In the genomic region with DNA sequence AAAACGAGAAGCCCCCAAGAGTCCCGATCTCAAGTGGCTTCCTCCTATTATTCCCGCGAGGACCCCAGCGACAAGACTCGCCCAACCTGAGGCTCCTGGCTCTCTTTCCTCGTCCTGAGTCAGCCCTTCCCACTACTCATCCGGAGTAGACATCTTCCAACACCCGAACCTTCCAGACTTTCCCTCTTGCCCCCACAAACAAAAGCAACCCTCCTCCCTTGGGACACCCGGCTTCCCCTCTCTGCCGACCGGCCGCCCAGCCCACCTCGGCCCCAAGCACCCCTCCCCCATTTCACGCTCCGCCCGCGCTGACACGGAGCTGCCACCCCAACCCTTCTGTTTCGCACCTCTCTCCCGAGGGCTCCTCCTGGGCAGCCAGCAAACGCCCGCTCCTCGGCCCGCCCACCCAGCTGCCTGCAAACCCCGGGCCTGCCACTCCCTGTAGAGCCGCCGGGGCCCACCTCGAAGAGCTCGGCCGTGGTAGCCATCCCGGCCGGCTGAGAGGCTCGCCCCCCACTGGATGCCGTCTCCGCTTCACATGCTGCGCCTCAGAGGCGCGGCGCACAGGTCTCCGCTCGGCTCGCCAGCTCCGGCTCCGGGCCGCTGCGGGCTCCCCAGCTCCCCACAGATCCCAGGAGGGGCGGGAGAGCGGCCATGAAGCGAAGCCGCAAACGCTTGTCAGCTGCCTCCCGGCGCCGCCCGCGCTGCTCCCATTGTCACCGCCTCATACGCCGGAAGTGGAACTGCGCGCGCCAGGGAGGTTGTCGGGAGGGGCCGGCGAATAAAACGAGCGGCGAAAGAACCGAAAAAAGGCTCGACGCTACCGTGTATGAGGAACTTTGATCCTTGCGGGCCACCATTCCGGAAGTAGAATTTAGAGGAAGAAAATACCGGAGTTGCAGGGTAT, we compare ENCODE assay signal across 1 cellular context.
A peak's percentile ranks its signal among the peaks of the same experiment; 100 is the strongest.
TF ChIP-seq lines count a peak whose summit lies in the region.

A gene with protein sequence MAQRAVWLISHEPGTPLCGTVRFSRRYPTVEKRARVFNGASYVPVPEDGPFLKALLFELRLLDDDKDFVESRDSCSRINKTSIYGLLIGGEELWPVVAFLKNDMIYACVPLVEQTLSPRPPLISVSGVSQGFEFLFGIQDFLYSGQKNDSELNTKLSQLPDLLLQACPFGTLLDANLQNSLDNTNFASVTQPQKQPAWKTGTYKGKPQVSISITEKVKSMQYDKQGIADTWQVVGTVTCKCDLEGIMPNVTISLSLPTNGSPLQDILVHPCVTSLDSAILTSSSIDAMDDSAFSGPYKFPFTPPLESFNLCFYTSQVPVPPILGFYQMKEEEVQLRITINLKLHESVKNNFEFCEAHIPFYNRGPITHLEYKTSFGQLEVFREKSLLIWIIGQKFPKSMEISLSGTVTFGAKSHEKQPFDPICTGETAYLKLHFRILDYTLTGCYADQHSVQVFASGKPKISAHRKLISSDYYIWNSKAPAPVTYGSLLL (plus strand): TSS at position 811 of the 907 bp plus-strand sequence. CDS start 344 bp downstream, outside the sequence.
A gene with protein sequence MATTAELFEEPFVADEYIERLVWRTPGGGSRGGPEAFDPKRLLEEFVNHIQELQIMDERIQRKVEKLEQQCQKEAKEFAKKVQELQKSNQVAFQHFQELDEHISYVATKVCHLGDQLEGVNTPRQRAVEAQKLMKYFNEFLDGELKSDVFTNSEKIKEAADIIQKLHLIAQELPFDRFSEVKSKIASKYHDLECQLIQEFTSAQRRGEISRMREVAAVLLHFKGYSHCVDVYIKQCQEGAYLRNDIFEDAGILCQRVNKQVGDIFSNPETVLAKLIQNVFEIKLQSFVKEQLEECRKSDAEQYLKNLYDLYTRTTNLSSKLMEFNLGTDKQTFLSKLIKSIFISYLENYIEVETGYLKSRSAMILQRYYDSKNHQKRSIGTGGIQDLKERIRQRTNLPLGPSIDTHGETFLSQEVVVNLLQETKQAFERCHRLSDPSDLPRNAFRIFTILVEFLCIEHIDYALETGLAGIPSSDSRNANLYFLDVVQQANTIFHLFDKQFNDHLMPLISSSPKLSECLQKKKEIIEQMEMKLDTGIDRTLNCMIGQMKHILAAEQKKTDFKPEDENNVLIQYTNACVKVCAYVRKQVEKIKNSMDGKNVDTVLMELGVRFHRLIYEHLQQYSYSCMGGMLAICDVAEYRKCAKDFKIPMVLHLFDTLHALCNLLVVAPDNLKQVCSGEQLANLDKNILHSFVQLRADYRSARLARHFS (minus strand): TSS at position 745 of the 907 bp plus-strand sequence. CDS start 257 bp downstream, at position 488.

TF ChIP-seq in HepG2, 621 proteins besides CTCF, POLR2A, EP300 and RAD21 (continued from another document and continues in another):
- TF ChIP-seq, protein P1, sequence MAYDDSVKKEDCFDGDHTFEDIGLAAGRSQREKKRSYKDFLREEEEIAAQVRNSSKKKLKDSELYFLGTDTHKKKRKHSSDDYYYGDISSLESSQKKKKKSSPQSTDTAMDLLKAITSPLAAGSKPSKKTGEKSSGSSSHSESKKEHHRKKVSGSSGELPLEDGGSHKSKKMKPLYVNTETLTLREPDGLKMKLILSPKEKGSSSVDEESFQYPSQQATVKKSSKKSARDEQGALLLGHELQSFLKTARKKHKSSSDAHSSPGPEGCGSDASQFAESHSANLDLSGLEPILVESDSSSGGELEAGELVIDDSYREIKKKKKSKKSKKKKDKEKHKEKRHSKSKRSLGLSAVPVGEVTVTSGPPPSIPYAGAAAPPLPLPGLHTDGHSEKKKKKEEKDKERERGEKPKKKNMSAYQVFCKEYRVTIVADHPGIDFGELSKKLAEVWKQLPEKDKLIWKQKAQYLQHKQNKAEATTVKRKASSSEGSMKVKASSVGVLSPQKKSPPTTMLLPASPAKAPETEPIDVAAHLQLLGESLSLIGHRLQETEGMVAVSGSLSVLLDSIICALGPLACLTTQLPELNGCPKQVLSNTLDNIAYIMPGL (CRISPR knock-in tag; IDR thresholded peaks at IDR 0.05; ENCODE audit: borderline replicate concordance in 1 of 2, low read depth in 1 of 2), result peak in 1 of 2 experiments; percentile 92; a peak in 3 of 4 replicates
- TF ChIP-seq HMG20B (CRISPR knock-in tag; conservative IDR thresholded peaks at IDR 0.05), result 0 out of 2 replicates have a peak, but pooled peaks have one; percentile 20
- no peak for TF ChIP-seq SRSF9 (IDR thresholded peaks at IDR 0.05; ENCODE audit: borderline replicate concordance, insufficient read depth, low read depth, low read length, poor library complexity, severe bottlenecking)
- TF ChIP-seq, protein P2, sequence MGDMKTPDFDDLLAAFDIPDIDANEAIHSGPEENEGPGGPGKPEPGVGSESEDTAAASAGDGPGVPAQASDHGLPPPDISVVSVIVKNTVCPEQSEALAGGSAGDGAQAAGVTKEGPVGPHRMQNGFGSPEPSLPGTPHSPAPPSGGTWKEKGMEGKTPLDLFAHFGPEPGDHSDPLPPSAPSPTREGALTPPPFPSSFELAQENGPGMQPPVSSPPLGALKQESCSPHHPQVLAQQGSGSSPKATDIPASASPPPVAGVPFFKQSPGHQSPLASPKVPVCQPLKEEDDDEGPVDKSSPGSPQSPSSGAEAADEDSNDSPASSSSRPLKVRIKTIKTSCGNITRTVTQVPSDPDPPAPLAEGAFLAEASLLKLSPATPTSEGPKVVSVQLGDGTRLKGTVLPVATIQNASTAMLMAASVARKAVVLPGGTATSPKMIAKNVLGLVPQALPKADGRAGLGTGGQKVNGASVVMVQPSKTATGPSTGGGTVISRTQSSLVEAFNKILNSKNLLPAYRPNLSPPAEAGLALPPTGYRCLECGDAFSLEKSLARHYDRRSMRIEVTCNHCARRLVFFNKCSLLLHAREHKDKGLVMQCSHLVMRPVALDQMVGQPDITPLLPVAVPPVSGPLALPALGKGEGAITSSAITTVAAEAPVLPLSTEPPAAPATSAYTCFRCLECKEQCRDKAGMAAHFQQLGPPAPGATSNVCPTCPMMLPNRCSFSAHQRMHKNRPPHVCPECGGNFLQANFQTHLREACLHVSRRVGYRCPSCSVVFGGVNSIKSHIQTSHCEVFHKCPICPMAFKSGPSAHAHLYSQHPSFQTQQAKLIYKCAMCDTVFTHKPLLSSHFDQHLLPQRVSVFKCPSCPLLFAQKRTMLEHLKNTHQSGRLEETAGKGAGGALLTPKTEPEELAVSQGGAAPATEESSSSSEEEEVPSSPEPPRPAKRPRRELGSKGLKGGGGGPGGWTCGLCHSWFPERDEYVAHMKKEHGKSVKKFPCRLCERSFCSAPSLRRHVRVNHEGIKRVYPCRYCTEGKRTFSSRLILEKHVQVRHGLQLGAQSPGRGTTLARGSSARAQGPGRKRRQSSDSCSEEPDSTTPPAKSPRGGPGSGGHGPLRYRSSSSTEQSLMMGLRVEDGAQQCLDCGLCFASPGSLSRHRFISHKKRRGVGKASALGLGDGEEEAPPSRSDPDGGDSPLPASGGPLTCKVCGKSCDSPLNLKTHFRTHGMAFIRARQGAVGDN (CRISPR knock-in tag; IDR thresholded peaks at IDR 0.05), result peak; percentile 96
- peak; percentile 64; the same call in 1 of the 2 replicates for TF ChIP-seq RXRB (CRISPR knock-in tag; IDR thresholded peaks at IDR 0.05; ENCODE audit: borderline replicate concordance)
- TF ChIP-seq SRSF4 (IDR thresholded peaks at IDR 0.05; ENCODE audit: low read depth, low read length, poor library complexity, severe bottlenecking), result no peak
- TF ChIP-seq KDM6A (CRISPR knock-in tag; IDR thresholded peaks at IDR 0.05; ENCODE audit: low read depth), result no peak
- no peak; the same call in 1 of the 2 replicates for TF ChIP-seq BORCS8-MEF2B (CRISPR knock-in tag; IDR thresholded peaks at IDR 0.05)
- no peak for TF ChIP-seq ATAD3A (CRISPR knock-in tag; IDR thresholded peaks at IDR 0.05)
- TF ChIP-seq, protein P3, sequence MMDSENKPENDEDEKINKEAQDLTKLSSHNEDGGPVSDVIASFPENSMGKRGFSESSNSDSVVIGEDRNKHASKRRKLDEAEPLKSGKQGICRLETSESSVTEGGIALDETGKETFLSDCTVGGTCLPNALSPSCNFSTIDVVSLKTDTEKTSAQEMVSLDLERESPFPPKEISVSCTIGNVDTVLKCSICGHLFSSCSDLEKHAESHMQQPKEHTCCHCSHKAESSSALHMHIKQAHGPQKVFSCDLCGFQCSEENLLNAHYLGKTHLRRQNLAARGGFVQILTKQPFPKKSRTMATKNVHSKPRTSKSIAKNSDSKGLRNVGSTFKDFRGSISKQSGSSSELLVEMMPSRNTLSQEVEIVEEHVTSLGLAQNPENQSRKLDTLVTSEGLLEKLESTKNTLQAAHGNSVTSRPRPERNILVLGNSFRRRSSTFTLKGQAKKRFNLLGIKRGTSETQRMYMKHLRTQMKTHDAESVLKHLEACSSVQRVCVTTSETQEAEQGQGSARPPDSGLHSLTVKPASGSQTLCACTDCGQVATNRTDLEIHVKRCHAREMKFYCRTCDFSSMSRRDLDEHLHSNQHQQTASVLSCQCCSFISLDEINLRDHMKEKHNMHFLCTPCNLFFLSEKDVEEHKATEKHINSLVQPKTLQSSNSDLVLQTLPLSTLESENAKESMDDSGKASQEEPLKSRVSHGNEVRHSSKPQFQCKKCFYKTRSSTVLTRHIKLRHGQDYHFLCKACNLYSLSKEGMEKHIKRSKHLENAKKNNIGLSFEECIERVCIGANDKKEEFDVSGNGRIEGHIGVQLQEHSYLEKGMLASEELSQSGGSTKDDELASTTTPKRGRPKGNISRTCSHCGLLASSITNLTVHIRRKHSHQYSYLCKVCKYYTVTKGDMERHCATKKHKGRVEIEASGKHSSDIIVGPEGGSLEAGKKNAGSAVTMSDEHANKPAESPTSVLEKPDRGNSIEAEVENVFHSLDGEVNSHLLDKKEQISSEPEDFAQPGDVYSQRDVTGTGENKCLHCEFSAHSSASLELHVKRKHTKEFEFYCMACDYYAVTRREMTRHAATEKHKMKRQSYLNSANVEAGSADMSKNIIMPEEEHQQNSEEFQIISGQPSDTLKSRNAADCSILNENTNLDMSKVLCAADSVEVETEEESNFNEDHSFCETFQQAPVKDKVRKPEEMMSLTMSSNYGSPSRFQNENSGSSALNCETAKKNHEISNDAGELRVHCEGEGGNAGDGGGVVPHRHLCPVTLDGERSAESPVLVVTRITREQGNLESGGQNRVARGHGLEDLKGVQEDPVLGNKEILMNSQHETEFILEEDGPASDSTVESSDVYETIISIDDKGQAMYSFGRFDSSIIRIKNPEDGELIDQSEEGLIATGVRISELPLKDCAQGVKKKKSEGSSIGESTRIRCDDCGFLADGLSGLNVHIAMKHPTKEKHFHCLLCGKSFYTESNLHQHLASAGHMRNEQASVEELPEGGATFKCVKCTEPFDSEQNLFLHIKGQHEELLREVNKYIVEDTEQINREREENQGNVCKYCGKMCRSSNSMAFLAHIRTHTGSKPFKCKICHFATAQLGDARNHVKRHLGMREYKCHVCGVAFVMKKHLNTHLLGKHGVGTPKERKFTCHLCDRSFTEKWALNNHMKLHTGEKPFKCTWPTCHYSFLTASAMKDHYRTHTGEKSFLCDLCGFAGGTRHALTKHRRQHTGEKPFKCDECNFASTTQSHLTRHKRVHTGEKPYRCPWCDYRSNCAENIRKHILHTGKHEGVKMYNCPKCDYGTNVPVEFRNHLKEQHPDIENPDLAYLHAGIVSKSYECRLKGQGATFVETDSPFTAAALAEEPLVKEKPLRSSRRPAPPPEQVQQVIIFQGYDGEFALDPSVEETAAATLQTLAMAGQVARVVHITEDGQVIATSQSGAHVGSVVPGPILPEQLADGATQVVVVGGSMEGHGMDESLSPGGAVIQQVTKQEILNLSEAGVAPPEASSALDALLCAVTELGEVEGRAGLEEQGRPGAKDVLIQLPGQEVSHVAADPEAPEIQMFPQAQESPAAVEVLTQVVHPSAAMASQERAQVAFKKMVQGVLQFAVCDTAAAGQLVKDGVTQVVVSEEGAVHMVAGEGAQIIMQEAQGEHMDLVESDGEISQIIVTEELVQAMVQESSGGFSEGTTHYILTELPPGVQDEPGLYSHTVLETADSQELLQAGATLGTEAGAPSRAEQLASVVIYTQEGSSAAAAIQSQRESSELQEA (CRISPR knock-in tag; IDR thresholded peaks at IDR 0.05; ENCODE audit: not compliant biosample characterization), result peak; percentile 65
- TF ChIP-seq, protein P4, sequence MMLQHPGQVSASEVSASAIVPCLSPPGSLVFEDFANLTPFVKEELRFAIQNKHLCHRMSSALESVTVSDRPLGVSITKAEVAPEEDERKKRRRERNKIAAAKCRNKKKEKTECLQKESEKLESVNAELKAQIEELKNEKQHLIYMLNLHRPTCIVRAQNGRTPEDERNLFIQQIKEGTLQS (CRISPR knock-in tag; IDR thresholded peaks at IDR 0.05), result no peak; the same call in 1 of the 2 replicates
- peak; percentile 77; the same call in 1 of the 2 replicates for TF ChIP-seq ZNF230 (CRISPR knock-in tag; IDR thresholded peaks at IDR 0.05)
- TF ChIP-seq ERF (CRISPR knock-in tag; IDR thresholded peaks at IDR 0.05), result 0 out of 2 replicates have a peak, but pooled peaks have one; percentile 46
- TF ChIP-seq ISL2 (CRISPR knock-in tag; IDR thresholded peaks at IDR 0.05), result no peak
- TF ChIP-seq DPF2 (CRISPR knock-in tag; IDR thresholded peaks at IDR 0.05; ENCODE audit: borderline replicate concordance, low read depth), result no peak
- TF ChIP-seq FOXK1 (CRISPR knock-in tag; IDR thresholded peaks at IDR 0.05; ENCODE audit: borderline replicate concordance, low read depth), result 0 out of 2 replicates have a peak, but pooled peaks have one; percentile 70
- TF ChIP-seq FOXP1 (IDR thresholded peaks at IDR 0.05), result no peak
- no peak for TF ChIP-seq FOXP1 (CRISPR knock-in tag; IDR thresholded peaks at IDR 0.05)
- TF ChIP-seq, protein P5, sequence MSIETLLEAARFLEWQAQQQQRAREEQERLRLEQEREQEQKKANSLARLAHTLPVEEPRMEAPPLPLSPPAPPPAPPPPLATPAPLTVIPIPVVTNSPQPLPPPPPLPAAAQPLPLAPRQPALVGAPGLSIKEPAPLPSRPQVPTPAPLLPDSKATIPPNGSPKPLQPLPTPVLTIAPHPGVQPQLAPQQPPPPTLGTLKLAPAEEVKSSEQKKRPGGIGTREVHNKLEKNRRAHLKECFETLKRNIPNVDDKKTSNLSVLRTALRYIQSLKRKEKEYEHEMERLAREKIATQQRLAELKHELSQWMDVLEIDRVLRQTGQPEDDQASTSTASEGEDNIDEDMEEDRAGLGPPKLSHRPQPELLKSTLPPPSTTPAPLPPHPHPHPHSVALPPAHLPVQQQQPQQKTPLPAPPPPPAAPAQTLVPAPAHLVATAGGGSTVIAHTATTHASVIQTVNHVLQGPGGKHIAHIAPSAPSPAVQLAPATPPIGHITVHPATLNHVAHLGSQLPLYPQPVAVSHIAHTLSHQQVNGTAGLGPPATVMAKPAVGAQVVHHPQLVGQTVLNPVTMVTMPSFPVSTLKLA (IDR thresholded peaks at IDR 0.05), result no peak
- TF ChIP-seq, protein P6, sequence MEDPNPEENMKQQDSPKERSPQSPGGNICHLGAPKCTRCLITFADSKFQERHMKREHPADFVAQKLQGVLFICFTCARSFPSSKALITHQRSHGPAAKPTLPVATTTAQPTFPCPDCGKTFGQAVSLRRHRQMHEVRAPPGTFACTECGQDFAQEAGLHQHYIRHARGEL (CRISPR knock-in tag; IDR thresholded peaks at IDR 0.05), result no peak
- no peak for TF ChIP-seq ADNP (CRISPR knock-in tag; IDR thresholded peaks at IDR 0.05)
- TF ChIP-seq ZNF326 (CRISPR knock-in tag; IDR thresholded peaks at IDR 0.05; ENCODE audit: borderline replicate concordance), result no peak
- peak; percentile 55; the same call in 1 of the 2 replicates for TF ChIP-seq ZNF160 (CRISPR knock-in tag; IDR thresholded peaks at IDR 0.05)
- TF ChIP-seq, protein P7, sequence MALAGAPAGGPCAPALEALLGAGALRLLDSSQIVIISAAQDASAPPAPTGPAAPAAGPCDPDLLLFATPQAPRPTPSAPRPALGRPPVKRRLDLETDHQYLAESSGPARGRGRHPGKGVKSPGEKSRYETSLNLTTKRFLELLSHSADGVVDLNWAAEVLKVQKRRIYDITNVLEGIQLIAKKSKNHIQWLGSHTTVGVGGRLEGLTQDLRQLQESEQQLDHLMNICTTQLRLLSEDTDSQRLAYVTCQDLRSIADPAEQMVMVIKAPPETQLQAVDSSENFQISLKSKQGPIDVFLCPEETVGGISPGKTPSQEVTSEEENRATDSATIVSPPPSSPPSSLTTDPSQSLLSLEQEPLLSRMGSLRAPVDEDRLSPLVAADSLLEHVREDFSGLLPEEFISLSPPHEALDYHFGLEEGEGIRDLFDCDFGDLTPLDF (CRISPR knock-in tag; IDR thresholded peaks at IDR 0.05), result peak; percentile 93
- no peak for TF ChIP-seq AGO1 (IDR thresholded peaks at IDR 0.05; ENCODE audit: low read depth, low read length, poor library complexity, severe bottlenecking)
- TF ChIP-seq HNRNPUL1 (IDR thresholded peaks at IDR 0.05; ENCODE audit: low read depth, low read length), result 0 out of 2 replicates have a peak, but pooled peaks have one; percentile 36
